1 cellular context compared by ENCODE assay signal in the genomic region with DNA sequence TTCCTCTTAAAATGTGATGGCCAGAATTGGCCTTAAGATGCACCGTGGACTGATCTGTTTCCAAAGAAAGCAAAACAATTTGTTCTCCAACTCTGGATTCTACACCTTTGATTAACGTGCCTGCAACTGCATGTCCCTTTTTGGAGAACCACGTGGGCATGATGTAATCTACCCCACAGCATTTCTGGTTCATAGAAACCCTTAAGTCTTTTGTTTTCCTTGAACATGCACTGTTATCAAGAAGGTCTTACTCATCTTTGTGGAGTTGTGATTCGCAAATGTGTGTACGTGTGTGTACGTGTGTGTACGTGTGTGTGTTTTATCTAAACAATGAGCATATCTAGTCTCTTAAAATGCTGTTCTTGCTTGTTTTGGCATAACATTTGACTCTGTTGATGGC.
TF ChIP-seq lines count a peak whose summit lies in the region.

No MANE protein-coding gene starts in this region.

TF ChIP-seq in K562, 482 proteins besides CTCF, POLR2A, EP300 and RAD21 (continued from another document):
- TF ChIP-seq, protein P1, sequence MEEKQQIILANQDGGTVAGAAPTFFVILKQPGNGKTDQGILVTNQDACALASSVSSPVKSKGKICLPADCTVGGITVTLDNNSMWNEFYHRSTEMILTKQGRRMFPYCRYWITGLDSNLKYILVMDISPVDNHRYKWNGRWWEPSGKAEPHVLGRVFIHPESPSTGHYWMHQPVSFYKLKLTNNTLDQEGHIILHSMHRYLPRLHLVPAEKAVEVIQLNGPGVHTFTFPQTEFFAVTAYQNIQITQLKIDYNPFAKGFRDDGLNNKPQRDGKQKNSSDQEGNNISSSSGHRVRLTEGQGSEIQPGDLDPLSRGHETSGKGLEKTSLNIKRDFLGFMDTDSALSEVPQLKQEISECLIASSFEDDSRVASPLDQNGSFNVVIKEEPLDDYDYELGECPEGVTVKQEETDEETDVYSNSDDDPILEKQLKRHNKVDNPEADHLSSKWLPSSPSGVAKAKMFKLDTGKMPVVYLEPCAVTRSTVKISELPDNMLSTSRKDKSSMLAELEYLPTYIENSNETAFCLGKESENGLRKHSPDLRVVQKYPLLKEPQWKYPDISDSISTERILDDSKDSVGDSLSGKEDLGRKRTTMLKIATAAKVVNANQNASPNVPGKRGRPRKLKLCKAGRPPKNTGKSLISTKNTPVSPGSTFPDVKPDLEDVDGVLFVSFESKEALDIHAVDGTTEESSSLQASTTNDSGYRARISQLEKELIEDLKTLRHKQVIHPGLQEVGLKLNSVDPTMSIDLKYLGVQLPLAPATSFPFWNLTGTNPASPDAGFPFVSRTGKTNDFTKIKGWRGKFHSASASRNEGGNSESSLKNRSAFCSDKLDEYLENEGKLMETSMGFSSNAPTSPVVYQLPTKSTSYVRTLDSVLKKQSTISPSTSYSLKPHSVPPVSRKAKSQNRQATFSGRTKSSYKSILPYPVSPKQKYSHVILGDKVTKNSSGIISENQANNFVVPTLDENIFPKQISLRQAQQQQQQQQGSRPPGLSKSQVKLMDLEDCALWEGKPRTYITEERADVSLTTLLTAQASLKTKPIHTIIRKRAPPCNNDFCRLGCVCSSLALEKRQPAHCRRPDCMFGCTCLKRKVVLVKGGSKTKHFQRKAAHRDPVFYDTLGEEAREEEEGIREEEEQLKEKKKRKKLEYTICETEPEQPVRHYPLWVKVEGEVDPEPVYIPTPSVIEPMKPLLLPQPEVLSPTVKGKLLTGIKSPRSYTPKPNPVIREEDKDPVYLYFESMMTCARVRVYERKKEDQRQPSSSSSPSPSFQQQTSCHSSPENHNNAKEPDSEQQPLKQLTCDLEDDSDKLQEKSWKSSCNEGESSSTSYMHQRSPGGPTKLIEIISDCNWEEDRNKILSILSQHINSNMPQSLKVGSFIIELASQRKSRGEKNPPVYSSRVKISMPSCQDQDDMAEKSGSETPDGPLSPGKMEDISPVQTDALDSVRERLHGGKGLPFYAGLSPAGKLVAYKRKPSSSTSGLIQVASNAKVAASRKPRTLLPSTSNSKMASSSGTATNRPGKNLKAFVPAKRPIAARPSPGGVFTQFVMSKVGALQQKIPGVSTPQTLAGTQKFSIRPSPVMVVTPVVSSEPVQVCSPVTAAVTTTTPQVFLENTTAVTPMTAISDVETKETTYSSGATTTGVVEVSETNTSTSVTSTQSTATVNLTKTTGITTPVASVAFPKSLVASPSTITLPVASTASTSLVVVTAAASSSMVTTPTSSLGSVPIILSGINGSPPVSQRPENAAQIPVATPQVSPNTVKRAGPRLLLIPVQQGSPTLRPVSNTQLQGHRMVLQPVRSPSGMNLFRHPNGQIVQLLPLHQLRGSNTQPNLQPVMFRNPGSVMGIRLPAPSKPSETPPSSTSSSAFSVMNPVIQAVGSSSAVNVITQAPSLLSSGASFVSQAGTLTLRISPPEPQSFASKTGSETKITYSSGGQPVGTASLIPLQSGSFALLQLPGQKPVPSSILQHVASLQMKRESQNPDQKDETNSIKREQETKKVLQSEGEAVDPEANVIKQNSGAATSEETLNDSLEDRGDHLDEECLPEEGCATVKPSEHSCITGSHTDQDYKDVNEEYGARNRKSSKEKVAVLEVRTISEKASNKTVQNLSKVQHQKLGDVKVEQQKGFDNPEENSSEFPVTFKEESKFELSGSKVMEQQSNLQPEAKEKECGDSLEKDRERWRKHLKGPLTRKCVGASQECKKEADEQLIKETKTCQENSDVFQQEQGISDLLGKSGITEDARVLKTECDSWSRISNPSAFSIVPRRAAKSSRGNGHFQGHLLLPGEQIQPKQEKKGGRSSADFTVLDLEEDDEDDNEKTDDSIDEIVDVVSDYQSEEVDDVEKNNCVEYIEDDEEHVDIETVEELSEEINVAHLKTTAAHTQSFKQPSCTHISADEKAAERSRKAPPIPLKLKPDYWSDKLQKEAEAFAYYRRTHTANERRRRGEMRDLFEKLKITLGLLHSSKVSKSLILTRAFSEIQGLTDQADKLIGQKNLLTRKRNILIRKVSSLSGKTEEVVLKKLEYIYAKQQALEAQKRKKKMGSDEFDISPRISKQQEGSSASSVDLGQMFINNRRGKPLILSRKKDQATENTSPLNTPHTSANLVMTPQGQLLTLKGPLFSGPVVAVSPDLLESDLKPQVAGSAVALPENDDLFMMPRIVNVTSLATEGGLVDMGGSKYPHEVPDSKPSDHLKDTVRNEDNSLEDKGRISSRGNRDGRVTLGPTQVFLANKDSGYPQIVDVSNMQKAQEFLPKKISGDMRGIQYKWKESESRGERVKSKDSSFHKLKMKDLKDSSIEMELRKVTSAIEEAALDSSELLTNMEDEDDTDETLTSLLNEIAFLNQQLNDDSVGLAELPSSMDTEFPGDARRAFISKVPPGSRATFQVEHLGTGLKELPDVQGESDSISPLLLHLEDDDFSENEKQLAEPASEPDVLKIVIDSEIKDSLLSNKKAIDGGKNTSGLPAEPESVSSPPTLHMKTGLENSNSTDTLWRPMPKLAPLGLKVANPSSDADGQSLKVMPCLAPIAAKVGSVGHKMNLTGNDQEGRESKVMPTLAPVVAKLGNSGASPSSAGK (IDR thresholded peaks at IDR 0.05) = peak; percentile 46
- TF ChIP-seq YBX1 (IDR thresholded peaks at IDR 0.05) = no peak
- TF ChIP-seq TFAM (CRISPR knock-in tag; conservative IDR thresholded peaks at IDR 0.05) = no peak
- TF ChIP-seq ESRRA (IDR thresholded peaks at IDR 0.05; ENCODE audit: borderline replicate concordance, low read depth) = no peak
- TF ChIP-seq, protein P2, sequence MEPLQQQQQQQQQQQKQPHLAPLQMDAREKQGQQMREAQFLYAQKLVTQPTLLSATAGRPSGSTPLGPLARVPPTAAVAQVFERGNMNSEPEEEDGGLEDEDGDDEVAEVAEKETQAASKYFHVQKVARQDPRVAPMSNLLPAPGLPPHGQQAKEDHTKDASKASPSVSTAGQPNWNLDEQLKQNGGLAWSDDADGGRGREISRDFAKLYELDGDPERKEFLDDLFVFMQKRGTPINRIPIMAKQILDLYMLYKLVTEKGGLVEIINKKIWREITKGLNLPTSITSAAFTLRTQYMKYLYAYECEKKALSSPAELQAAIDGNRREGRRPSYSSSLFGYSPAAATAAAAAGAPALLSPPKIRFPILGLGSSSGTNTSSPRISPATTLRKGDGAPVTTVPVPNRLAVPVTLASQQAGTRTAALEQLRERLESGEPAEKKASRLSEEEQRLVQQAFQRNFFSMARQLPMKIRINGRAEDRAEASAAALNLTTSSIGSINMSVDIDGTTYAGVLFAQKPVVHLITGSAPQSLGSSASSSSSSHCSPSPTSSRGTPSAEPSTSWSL (CRISPR knock-in tag; IDR thresholded peaks at IDR 0.05; ENCODE audit: borderline replicate concordance) = no peak
- TF ChIP-seq, protein P3, sequence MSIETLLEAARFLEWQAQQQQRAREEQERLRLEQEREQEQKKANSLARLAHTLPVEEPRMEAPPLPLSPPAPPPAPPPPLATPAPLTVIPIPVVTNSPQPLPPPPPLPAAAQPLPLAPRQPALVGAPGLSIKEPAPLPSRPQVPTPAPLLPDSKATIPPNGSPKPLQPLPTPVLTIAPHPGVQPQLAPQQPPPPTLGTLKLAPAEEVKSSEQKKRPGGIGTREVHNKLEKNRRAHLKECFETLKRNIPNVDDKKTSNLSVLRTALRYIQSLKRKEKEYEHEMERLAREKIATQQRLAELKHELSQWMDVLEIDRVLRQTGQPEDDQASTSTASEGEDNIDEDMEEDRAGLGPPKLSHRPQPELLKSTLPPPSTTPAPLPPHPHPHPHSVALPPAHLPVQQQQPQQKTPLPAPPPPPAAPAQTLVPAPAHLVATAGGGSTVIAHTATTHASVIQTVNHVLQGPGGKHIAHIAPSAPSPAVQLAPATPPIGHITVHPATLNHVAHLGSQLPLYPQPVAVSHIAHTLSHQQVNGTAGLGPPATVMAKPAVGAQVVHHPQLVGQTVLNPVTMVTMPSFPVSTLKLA (conservative IDR thresholded peaks at IDR 0.05) = no peak
- no peak for TF ChIP-seq ZNF583 (CRISPR knock-in tag; IDR thresholded peaks at IDR 0.05)
- TF ChIP-seq, protein P4, sequence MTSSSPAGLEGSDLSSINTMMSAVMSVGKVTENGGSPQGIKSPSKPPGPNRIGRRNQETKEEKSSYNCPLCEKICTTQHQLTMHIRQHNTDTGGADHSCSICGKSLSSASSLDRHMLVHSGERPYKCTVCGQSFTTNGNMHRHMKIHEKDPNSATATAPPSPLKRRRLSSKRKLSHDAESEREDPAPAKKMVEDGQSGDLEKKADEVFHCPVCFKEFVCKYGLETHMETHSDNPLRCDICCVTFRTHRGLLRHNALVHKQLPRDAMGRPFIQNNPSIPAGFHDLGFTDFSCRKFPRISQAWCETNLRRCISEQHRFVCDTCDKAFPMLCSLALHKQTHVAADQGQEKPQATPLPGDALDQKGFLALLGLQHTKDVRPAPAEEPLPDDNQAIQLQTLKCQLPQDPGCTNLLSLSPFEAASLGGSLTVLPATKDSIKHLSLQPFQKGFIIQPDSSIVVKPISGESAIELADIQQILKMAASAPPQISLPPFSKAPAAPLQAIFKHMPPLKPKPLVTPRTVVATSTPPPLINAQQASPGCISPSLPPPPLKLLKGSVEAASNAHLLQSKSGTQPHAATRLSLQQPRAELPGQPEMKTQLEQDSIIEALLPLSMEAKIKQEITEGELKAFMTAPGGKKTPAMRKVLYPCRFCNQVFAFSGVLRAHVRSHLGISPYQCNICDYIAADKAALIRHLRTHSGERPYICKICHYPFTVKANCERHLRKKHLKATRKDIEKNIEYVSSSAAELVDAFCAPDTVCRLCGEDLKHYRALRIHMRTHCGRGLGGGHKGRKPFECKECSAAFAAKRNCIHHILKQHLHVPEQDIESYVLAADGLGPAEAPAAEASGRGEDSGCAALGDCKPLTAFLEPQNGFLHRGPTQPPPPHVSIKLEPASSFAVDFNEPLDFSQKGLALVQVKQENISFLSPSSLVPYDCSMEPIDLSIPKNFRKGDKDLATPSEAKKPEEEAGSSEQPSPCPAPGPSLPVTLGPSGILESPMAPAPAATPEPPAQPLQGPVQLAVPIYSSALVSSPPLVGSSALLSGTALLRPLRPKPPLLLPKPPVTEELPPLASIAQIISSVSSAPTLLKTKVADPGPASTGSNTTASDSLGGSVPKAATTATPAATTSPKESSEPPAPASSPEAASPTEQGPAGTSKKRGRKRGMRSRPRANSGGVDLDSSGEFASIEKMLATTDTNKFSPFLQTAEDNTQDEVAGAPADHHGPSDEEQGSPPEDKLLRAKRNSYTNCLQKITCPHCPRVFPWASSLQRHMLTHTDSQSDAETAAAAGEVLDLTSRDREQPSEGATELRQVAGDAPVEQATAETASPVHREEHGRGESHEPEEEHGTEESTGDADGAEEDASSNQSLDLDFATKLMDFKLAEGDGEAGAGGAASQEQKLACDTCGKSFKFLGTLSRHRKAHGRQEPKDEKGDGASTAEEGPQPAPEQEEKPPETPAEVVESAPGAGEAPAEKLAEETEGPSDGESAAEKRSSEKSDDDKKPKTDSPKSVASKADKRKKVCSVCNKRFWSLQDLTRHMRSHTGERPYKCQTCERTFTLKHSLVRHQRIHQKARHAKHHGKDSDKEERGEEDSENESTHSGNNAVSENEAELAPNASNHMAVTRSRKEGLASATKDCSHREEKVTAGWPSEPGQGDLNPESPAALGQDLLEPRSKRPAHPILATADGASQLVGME (CRISPR knock-in tag; IDR thresholded peaks at IDR 0.05) = no peak
- no peak for TF ChIP-seq ZNF23 (CRISPR knock-in tag; IDR thresholded peaks at IDR 0.05)
- TF ChIP-seq, protein P5, sequence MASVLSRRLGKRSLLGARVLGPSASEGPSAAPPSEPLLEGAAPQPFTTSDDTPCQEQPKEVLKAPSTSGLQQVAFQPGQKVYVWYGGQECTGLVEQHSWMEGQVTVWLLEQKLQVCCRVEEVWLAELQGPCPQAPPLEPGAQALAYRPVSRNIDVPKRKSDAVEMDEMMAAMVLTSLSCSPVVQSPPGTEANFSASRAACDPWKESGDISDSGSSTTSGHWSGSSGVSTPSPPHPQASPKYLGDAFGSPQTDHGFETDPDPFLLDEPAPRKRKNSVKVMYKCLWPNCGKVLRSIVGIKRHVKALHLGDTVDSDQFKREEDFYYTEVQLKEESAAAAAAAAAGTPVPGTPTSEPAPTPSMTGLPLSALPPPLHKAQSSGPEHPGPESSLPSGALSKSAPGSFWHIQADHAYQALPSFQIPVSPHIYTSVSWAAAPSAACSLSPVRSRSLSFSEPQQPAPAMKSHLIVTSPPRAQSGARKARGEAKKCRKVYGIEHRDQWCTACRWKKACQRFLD (CRISPR knock-in tag; IDR thresholded peaks at IDR 0.05) = no peak
- TF ChIP-seq NFYB (IDR thresholded peaks at IDR 0.05; ENCODE audit: extremely low read depth, insufficient read length) = no peak
- peak; percentile 83 for TF ChIP-seq MYC (IDR thresholded peaks at IDR 0.05; ENCODE audit: low read depth, low read length)
- TF ChIP-seq MYC (CRISPR knock-in tag; IDR thresholded peaks at IDR 0.05; ENCODE audit: borderline replicate concordance, low read depth) = no peak
- no peak for TF ChIP-seq RBM15 (IDR thresholded peaks at IDR 0.05; ENCODE audit: insufficient read depth, low read length)
- no peak for TF ChIP-seq THRAP3 (IDR thresholded peaks at IDR 0.05; ENCODE audit: borderline replicate concordance)
- TF ChIP-seq L3MBTL2 (IDR thresholded peaks at IDR 0.05) = peak; percentile 72
- TF ChIP-seq ESRRB (CRISPR knock-in tag; IDR thresholded peaks at IDR 0.05; ENCODE audit: borderline replicate concordance) = no peak
- TF ChIP-seq KDM5B (IDR thresholded peaks at IDR 0.05; ENCODE audit: insufficient replicate concordance, low read depth, low read length) = no peak
- TF ChIP-seq JUND (IDR thresholded peaks at IDR 0.05; ENCODE audit: borderline replicate concordance, low read depth, low read length) = no peak
- TF ChIP-seq JUND (tag; IDR thresholded peaks at IDR 0.05; ENCODE audit: borderline replicate concordance, low read depth, low read length) = peak; percentile 21; the same call in 1 of the 3 replicates
- no peak for TF ChIP-seq ZKSCAN8 (CRISPR knock-in tag; IDR thresholded peaks at IDR 0.05)
- no peak for TF ChIP-seq PHF21A (IDR thresholded peaks at IDR 0.05; ENCODE audit: borderline replicate concordance, low read depth)
- TF ChIP-seq FOXK1 (CRISPR knock-in tag; IDR thresholded peaks at IDR 0.05; ENCODE audit: borderline replicate concordance) = no peak
- no peak for TF ChIP-seq RCOR1 (IDR thresholded peaks at IDR 0.05; ENCODE audit: borderline replicate concordance in 1 of 2, low read depth in 2 of 2, low read length in 2 of 2)
- no peak for TF ChIP-seq NR2C1 (IDR thresholded peaks at IDR 0.05)
- TF ChIP-seq NR2C1 (tag; IDR thresholded peaks at IDR 0.05) = no peak
- TF ChIP-seq, protein P6, sequence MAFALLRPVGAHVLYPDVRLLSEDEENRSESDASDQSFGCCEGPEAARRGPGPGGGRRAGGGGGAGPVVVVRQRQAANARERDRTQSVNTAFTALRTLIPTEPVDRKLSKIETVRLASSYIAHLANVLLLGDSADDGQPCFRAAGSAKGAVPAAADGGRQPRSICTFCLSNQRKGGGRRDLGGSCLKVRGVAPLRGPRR (CRISPR knock-in tag; IDR thresholded peaks at IDR 0.05) = no peak
- TF ChIP-seq MIER1 (IDR thresholded peaks at IDR 0.05; ENCODE audit: low read depth) = no peak
